Comparison of ENCODE assay signal across 21 cellular contexts in the genomic region with DNA sequence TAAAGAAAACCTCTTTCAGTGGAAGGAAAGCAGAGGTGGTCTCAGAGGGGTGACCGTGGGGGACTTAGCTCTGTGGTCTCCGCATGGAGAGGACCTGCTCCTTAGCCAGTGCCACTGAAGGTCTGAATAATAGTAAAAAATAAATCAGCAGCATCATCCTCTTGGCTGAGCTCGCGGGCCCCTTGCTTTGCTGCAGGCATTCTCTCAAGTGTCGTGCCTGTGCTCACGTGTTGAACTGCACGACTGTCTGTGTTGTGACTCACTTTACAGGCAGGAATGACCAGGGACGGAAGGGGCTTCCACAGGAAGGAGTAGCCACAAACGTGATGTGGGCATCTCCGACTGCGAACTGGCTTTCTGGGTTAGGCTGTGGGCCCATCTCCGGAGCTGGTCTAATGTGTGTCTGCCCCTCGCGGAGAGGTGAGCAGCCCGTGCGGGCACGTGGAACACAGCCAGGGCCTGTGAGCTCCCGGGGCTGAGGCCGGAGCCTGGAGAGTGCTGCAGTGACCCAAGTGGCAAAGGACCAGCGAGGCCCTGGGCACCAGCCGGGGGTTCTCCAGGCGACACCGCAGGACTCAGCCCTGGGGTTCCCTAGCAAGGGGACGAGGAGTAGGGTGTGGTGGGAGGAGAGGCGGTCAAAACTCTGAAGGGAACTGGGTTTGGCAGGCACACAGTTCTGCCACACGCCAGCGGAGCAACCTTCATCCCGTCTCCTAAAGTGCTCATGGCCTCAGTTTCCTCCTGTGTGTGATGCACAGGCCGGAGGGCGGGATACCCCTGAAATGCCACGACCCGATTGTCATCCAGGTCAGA.
"Had no signal": no experiment of that assay in that cellular context is flagged by ENCODE, and none has a peak within 500 bp of the region (broad histone marks: within the 10 kb centered on the region; RNA-seq: fewer than 3 reads in every experiment).

No MANE protein-coding gene starts in this region.

- DNase-seq: effector memory CD4-positive, alpha-beta T cell; heart left ventricle; hippocampal formation; kidney glomerular epithelial cell; mammary epithelial cell; naive thymus-derived CD8-positive, alpha-beta T cell; nucleus accumbens; pancreas; right lobe of liver; spleen; stimulated activated CD4-positive, alpha-beta T cell treated with anti-CD3 and anti-CD28 coated beads, Interleukin-15, amount 100 ng/mL, for 24 hours; stimulated activated CD4-positive, alpha-beta T cell treated with anti-CD3 and anti-CD28 coated beads, Interleukin-1b, Interleukin-23, amount 100 ng/mL, for 48 hours; stimulated activated CD4-positive, alpha-beta T cell treated with anti-CD3 and anti-CD28 coated beads, Interleukin-4, amount 100 ng/mL, for 24 hours; testis had no signal

- H3K27me3 Mint-ChIP-seq: naive thymus-derived CD8-positive, alpha-beta T cell; stimulated activated memory B cell treated with anti-CD40 and anti-IgM and Interleukin-4, amounts not matched to agents 10 μg/mL and 1 μg/mL and 100 μg/mL, for 72 hours; stimulated activated naive CD8-positive, alpha-beta T cell treated with anti-CD3 and anti-CD28 coated beads, Interleukin-15, Interleukin-2, amounts not matched to agents 100 ng/mL and 50 ng/mL, for 24 hours had no signal

- H3K4me1 ChIP-seq: pancreas, prostate gland, right lobe of liver, spleen had no signal

- H3K4me3 Mint-ChIP-seq: naive thymus-derived CD8-positive, alpha-beta T cell; neural crest cell; stimulated activated memory B cell treated with anti-CD40 and anti-IgM and Interleukin-4, amounts not matched to agents 10 μg/mL and 1 μg/mL and 100 μg/mL, for 72 hours; stimulated activated naive CD8-positive, alpha-beta T cell treated with anti-CD3 and anti-CD28 coated beads, Interleukin-15, Interleukin-2, amounts not matched to agents 100 ng/mL and 50 ng/mL, for 24 hours had no signal

- H3K9me3 ChIP-seq: heart left ventricle, mucosa of descending colon, pancreas, prostate gland, right lobe of liver, spleen, testis, tibial nerve had no signal

- H3K27ac Mint-ChIP-seq: stimulated activated memory B cell treated with anti-CD40 and anti-IgM and Interleukin-4, amounts not matched to agents 10 μg/mL and 1 μg/mL and 100 μg/mL, for 72 hours; stimulated activated naive CD8-positive, alpha-beta T cell treated with anti-CD3 and anti-CD28 coated beads, Interleukin-15, Interleukin-2, amounts not matched to agents 100 ng/mL and 50 ng/mL, for 24 hours had no signal

- H3K36me3 ChIP-seq: pancreas, right lobe of liver had no signal

- H3K27ac ChIP-seq: heart left ventricle, pancreas, prostate gland, right lobe of liver, spleen, testis had no signal

- H3K9me3 Mint-ChIP-seq: naive thymus-derived CD8-positive, alpha-beta T cell; neural crest cell; stimulated activated naive CD8-positive, alpha-beta T cell treated with anti-CD3 and anti-CD28 coated beads, Interleukin-15, Interleukin-2, amounts not matched to agents 100 ng/mL and 50 ng/mL, for 24 hours had no signal

- H3K4me3 ChIP-seq: heart left ventricle, mucosa of descending colon, pancreas, prostate gland, right lobe of liver, spleen, testis, tibial nerve had no signal

- ATAC-seq: esophagus mucosa; heart left ventricle; naive thymus-derived CD8-positive, alpha-beta T cell; pancreas; right lobe of liver; stimulated activated memory B cell treated with anti-CD40 and anti-IgM and Interleukin-4, amounts not matched to agents 10 μg/mL and 1 μg/mL and 100 μg/mL, for 72 hours had no signal

- H3K27me3 ChIP-seq: heart left ventricle, pancreas, right lobe of liver, spleen, testis, tibial nerve had no signal
